Comparison of ENCODE assay signal across 18 cellular contexts in genomic region chr4:72397314-72397713, GRCh38.
"Had no signal": no experiment of that assay in that cellular context is flagged by ENCODE, and none has a peak within 500 bp of the region (broad histone marks: within the 10 kb centered on the region; RNA-seq: fewer than 3 reads in every experiment).

No MANE protein-coding gene starts in this region.

- H3K4me1 ChIP-seq: left ventricle myocardium inferior, spleen, transverse colon had no signal

- H3K36me3 Mint-ChIP-seq: activated naive CD4-positive, alpha-beta T cell treated with anti-CD3 and anti-CD28 coated beads, Interleukin-2, amount 10 ng/mL, durations not matched to agents 7 days and 5 days; brain; stimulated activated memory B cell treated with anti-CD40 and anti-IgM and Interleukin-4, amounts not matched to agents 10 μg/mL and 1 μg/mL and 100 μg/mL, for 72 hours; T-cell had no signal

- DNase-seq: activated CD4-positive, alpha-beta T cell treated with anti-CD3 and anti-CD28 coated beads for 4 hours; activated naive CD4-positive, alpha-beta T cell treated with anti-CD3 and anti-CD28 coated beads, Interleukin-2, amount 10 ng/mL, durations not matched to agents 7 days and 5 days; activated T-cell treated with anti-CD3 and anti-CD28 coated beads for 4 hours; amygdala; cerebellar nuclear complex; dermis blood vessel endothelial cell; foreskin fibroblast; left ventricle myocardium inferior; spleen; stimulated activated CD4-positive, alpha-beta T cell treated with anti-CD3 and anti-CD28 coated beads, Interleukin-1b, Interleukin-23, amount 100 ng/mL, for 48 hours; T-cell; T1000; transverse colon had no signal

- H3K27me3 Mint-ChIP-seq: activated naive CD4-positive, alpha-beta T cell treated with anti-CD3 and anti-CD28 coated beads, Interleukin-2, amount 10 ng/mL, durations not matched to agents 7 days and 5 days; brain; stimulated activated memory B cell treated with anti-CD40 and anti-IgM and Interleukin-4, amounts not matched to agents 10 μg/mL and 1 μg/mL and 100 μg/mL, for 72 hours; T-cell had no signal

- H3K36me3 ChIP-seq: left ventricle myocardium inferior, spleen, transverse colon had no signal

- H3K4me1 Mint-ChIP-seq: activated naive CD4-positive, alpha-beta T cell treated with anti-CD3 and anti-CD28 coated beads, Interleukin-2, amount 10 ng/mL, durations not matched to agents 7 days and 5 days; stimulated activated memory B cell treated with anti-CD40 and anti-IgM and Interleukin-4, amounts not matched to agents 10 μg/mL and 1 μg/mL and 100 μg/mL, for 72 hours; T-cell had no signal

- H3K27me3 ChIP-seq: spleen, transverse colon had no signal

- H3K9me3 ChIP-seq: left ventricle myocardium inferior, spleen, transverse colon had no signal

- H3K9me3 Mint-ChIP-seq: activated naive CD4-positive, alpha-beta T cell treated with anti-CD3 and anti-CD28 coated beads, Interleukin-2, amount 10 ng/mL, durations not matched to agents 7 days and 5 days; activated T-helper 2 cell treated with anti-CD3 and anti-CD28 coated beads, Interferon-gamma antibody, Interleukin-2, Interleukin-4, amounts not matched to agents 10 μg/mL and 5 μg/mL and 100 μg/mL, durations not matched to agents 14 hours and 24 hours and 36 hours; brain; stimulated activated memory B cell treated with anti-CD40 and anti-IgM and Interleukin-4, amounts not matched to agents 10 μg/mL and 1 μg/mL and 100 μg/mL, for 72 hours; T-cell had no signal

- ATAC-seq: stimulated activated memory B cell treated with anti-CD40 and anti-IgM and Interleukin-4, amounts not matched to agents 10 μg/mL and 1 μg/mL and 100 μg/mL, for 72 hours; T-cell had no signal

- H3K4me3 Mint-ChIP-seq: activated naive CD4-positive, alpha-beta T cell treated with anti-CD3 and anti-CD28 coated beads, Interleukin-2, amount 10 ng/mL, durations not matched to agents 7 days and 5 days; brain; neural crest cell; stimulated activated memory B cell treated with anti-CD40 and anti-IgM and Interleukin-4, amounts not matched to agents 10 μg/mL and 1 μg/mL and 100 μg/mL, for 72 hours; T-cell had no signal

- H3K4me3 ChIP-seq: left ventricle myocardium inferior, spleen, transverse colon had no signal

- H3K27ac ChIP-seq: left ventricle myocardium inferior, spleen, transverse colon, VCaP had no signal

- H3K27ac Mint-ChIP-seq: activated naive CD4-positive, alpha-beta T cell treated with anti-CD3 and anti-CD28 coated beads, Interleukin-2, amount 10 ng/mL, durations not matched to agents 7 days and 5 days; activated T-helper 2 cell treated with anti-CD3 and anti-CD28 coated beads, Interferon-gamma antibody, Interleukin-2, Interleukin-4, amounts not matched to agents 10 μg/mL and 5 μg/mL and 100 μg/mL, durations not matched to agents 14 hours and 24 hours and 36 hours; stimulated activated memory B cell treated with anti-CD40 and anti-IgM and Interleukin-4, amounts not matched to agents 10 μg/mL and 1 μg/mL and 100 μg/mL, for 72 hours; T-cell had no signal
